Comparison of ENCODE assay signal across 21 cellular contexts in genomic region chr5:107090471-107090870, GRCh38.
A peak's percentile ranks its signal among the peaks of the same experiment; 100 is the strongest.
DNase-seq lines count a peak whose midpoint lies in the region; ATAC-seq and TF ChIP-seq lines count a peak whose summit lies in the region.
"Had no signal": no experiment of that assay in that cellular context is flagged by ENCODE, and none has a peak within 500 bp of the region (broad histone marks: within the 10 kb centered on the region; RNA-seq: fewer than 3 reads in every experiment).

No MANE protein-coding gene starts in this region.

- no peaks in the 10 kb centered on the region for H3K27me3 ChIP-seq in dorsolateral prefrontal cortex
- H3K27me3 ChIP-seq: tibial artery had no signal

- H3K4me3 Mint-ChIP-seq in nephron = no peak overlapping the region
- no peak overlapping the region for H3K4me3 Mint-ChIP-seq in natural killer cell treated with Interleukin-12 subunit alpha and Interleukin-12 subunit beta and Interleukin-15 and Interleukin-18, amount 100 ng/mL, for 72 hours
- H3K4me3 Mint-ChIP-seq: stimulated activated naive CD8-positive, alpha-beta T cell treated with anti-CD3 and anti-CD28 coated beads, Interleukin-15, Interleukin-2, amounts not matched to agents 100 ng/mL and 50 ng/mL, for 24 hours; WTC11 had no signal

- no peak for ATAC-seq in GM21786 (IDR thresholded peaks at IDR 0.05; ENCODE audit: unreplicated experiment)
- no peak for ATAC-seq in esophagus mucosa
- ATAC-seq in natural killer cell treated with Interleukin-12 subunit alpha and Interleukin-12 subunit beta and Interleukin-15 and Interleukin-18, amount 100 ng/mL, for 72 hours = no peak
- ATAC-seq: WTC11 had no signal

- TF ChIP-seq CTCF in dorsolateral prefrontal cortex (IDR thresholded peaks at IDR 0.05 in 54 of 56, conservative IDR thresholded peaks at IDR 0.05 in 2 of 56; ENCODE audit: low read depth in 1 of 56, partially characterized antibody in 56 of 56) (no peak), nephron (IDR thresholded peaks at IDR 0.05; ENCODE audit: unreplicated experiment in 3 of 3) (no peak)

- H3K4me1 Mint-ChIP-seq in nephron = peaks cover 23% of the 10 kb centered on the region
- no peaks in the 10 kb centered on the region for H3K4me1 Mint-ChIP-seq in natural killer cell treated with Interleukin-12 subunit alpha and Interleukin-12 subunit beta and Interleukin-15 and Interleukin-18, amount 100 ng/mL, for 72 hours (ENCODE audit: low read depth in 2 of 2)

- H3K27me3 Mint-ChIP-seq in nephron (ENCODE audit: low read depth) = no peaks in the 10 kb centered on the region
- H3K27me3 Mint-ChIP-seq in natural killer cell treated with Interleukin-12 subunit alpha and Interleukin-12 subunit beta and Interleukin-15 and Interleukin-18, amount 100 ng/mL, for 72 hours = peaks cover 11 to 24% of the 10 kb centered on the region in 2 donors
- H3K27me3 Mint-ChIP-seq: stimulated activated naive CD8-positive, alpha-beta T cell treated with anti-CD3 and anti-CD28 coated beads, Interleukin-15, Interleukin-2, amounts not matched to agents 100 ng/mL and 50 ng/mL, for 24 hours had no signal

- peaks cover 19% of the 10 kb centered on the region for H3K9me3 Mint-ChIP-seq in nephron
- H3K9me3 Mint-ChIP-seq in natural killer cell treated with Interleukin-12 subunit alpha and Interleukin-12 subunit beta and Interleukin-15 and Interleukin-18, amount 100 ng/mL, for 72 hours = peaks cover 6% of the 10 kb centered on the region
- H3K9me3 Mint-ChIP-seq: stimulated activated naive CD8-positive, alpha-beta T cell treated with anti-CD3 and anti-CD28 coated beads, Interleukin-15, Interleukin-2, amounts not matched to agents 100 ng/mL and 50 ng/mL, for 24 hours had no signal

- DNase-seq in DMS 273 (lab: John Stamatoyannopoulos, UW; ENCODE audit: unreplicated experiment) (peak; percentile 65), NCI-H69 (lab: John Stamatoyannopoulos, UW) (peak; percentile 71), dorsolateral prefrontal cortex (no peak), cerebellum (ENCODE audit: low spot score) (no peak)
- no peak for DNase-seq in natural killer cell treated with Interleukin-12 subunit alpha and Interleukin-12 subunit beta and Interleukin-15 and Interleukin-18, amount 100 ng/mL, for 72 hours (ENCODE audit: low spot score)
- DNase-seq: activated CD4-positive, alpha-beta T cell treated with anti-CD3 and anti-CD28 coated beads, Interleukin-2, amount 50 U/mL, for 48 hours; activated CD8-positive, alpha-beta memory T cell treated with anti-CD3 and anti-CD28 coated beads, Interleukin-2, amount 50 U/mL, for 48 hours; COR-L47; dermis blood vessel endothelial cell; NCI-H526 treated with DMSO at 0.1 percent for 48 hours; occipital lobe; stimulated activated CD4-positive, alpha-beta T cell treated with anti-CD3 and anti-CD28 coated beads, Interleukin-4, amount 100 ng/mL, for 24 hours; T1000; tibial artery had no signal

- H3K4me3 ChIP-seq in dorsolateral prefrontal cortex = no peak overlapping the region
- H3K4me3 ChIP-seq: lung, tibial artery had no signal

- peak overlapping the region; percentile 30 to 79 (median 70) for H3K27ac Mint-ChIP-seq in nephron
- no peak overlapping the region for H3K27ac Mint-ChIP-seq in natural killer cell treated with Interleukin-12 subunit alpha and Interleukin-12 subunit beta and Interleukin-15 and Interleukin-18, amount 100 ng/mL, for 72 hours
- H3K27ac Mint-ChIP-seq: stimulated activated naive CD8-positive, alpha-beta T cell treated with anti-CD3 and anti-CD28 coated beads, Interleukin-15, Interleukin-2, amounts not matched to agents 100 ng/mL and 50 ng/mL, for 24 hours; WTC11 had no signal

- H3K27ac ChIP-seq in dorsolateral prefrontal cortex = peak overlapping the region in 47 of 59 donors; percentile 2 to 84 (median 55)
- H3K27ac ChIP-seq: RWPE1 had no signal

- intact Hi-C loops in dorsolateral prefrontal cortex (cut with DNase I) = no loop called here

- peaks cover 5% of the 10 kb centered on the region for H3K36me3 Mint-ChIP-seq in nephron (ENCODE audit: low read depth)
- H3K36me3 Mint-ChIP-seq in natural killer cell treated with Interleukin-12 subunit alpha and Interleukin-12 subunit beta and Interleukin-15 and Interleukin-18, amount 100 ng/mL, for 72 hours = no peaks in the 10 kb centered on the region

Comparison
In these comparisons a context has a peak if more than half of its experiments do, and no peak if none do; other contexts are left out.
1. DNase-seq: peak in DMS 273 (single experiment) and NCI-H69 (single experiment); none in dorsolateral prefrontal cortex (0 of 10), cerebellum (single experiment) and natural killer cell treated with Interleukin-12 subunit alpha and Interleukin-12 subunit beta and Interleukin-15 and Interleukin-18, amount 100 ng/mL, for 72 hours (single experiment).
2. H3K27ac Mint-ChIP-seq: peak in nephron (3 of 3); none in natural killer cell treated with Interleukin-12 subunit alpha and Interleukin-12 subunit beta and Interleukin-15 and Interleukin-18, amount 100 ng/mL, for 72 hours (0 of 2).